ENCODE assay signal across 33 cellular contexts in the genomic region with DNA sequence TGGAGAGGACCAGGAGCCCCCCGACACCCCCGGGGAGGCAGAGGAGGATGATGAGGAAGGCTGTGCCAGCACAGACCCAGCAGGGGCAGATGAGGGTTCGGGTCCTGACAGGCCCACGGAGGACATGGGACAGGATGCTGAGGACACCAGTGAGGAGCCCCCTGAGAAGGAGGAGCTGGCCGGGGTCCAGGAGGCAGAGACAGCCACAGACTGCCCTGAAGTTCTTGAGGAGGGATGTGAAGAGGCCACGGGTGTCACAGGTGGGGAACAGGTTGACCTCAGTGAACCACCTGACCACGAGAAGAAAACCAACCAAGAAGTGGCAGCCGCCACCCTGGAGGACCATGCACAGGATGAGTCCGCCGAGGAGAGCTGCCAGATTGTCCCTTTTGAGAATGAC. TPM values are rescaled to one million over a fixed set of nuclear protein-coding genes. Genes with fewer than 3 reads are reported as not detected.
"Had no signal": no experiment of that assay in that cellular context is flagged by ENCODE, and none has a peak within 500 bp of the region (broad histone marks: within the 10 kb centered on the region; RNA-seq: fewer than 3 reads in every experiment).

No MANE protein-coding gene starts in this region.

- H3K27me3 ChIP-seq: adrenal gland, body of pancreas had no signal

- FAIRE-seq: endometrium, frontal cortex had no signal

- H3K4me3 ChIP-seq: adrenal gland, body of pancreas had no signal

- H3K36me3 ChIP-seq: adrenal gland had no signal

- H3K9me3 ChIP-seq: adrenal gland, body of pancreas had no signal

- DNase-seq: activated CD4-positive, alpha-beta memory T cell treated with anti-CD3 and anti-CD28 coated beads for 36 hours; activated CD4-positive, alpha-beta T cell treated with anti-CD3 and anti-CD28 coated beads for 36 hours; activated CD4-positive, alpha-beta T cell treated with anti-CD3 and anti-CD28 coated beads, Interleukin-2, amount 10 ng/mL, durations not matched to agents 24 days and 14 days; activated CD4-positive, CD25-positive, alpha-beta regulatory T cell; activated CD4-positive, CD25-positive, alpha-beta regulatory T cell treated with anti-CD3 and anti-CD28 coated beads, Interleukin-2, amount 50 U/mL, for 72 hours; activated CD8-positive, alpha-beta memory T cell treated with anti-CD3 and anti-CD28 coated beads, Interleukin-2, amount 10 ng/mL, durations not matched to agents 7 days and 5 days; activated CD8-positive, alpha-beta memory T cell treated with anti-CD3 and anti-CD28 coated beads, Interleukin-2, amount 50 U/mL, for 4 hours; activated CD8-positive, alpha-beta T cell treated with anti-CD3 and anti-CD28 coated beads, Interleukin-2, amount 10 ng/mL, durations not matched to agents 7 days and 5 days; activated effector memory CD4-positive, alpha-beta T cell treated with anti-CD3 and anti-CD28 coated beads, Interleukin-2, amount 50 U/mL, for 16 hours; activated naive CD4-positive, alpha-beta T cell treated with anti-CD3 and anti-CD28 coated beads for 36 hours; activated naive CD8-positive, alpha-beta T cell treated with anti-CD3 and anti-CD28 coated beads for 36 hours; activated naive CD8-positive, alpha-beta T cell treated with anti-CD3 and anti-CD28 coated beads, Interleukin-2, amount 50 U/mL, for 24 hours; activated T-cell treated with anti-CD3 and anti-CD28 coated beads, Interleukin-2, amount 50 U/mL, for 1 hour; activated T-cell treated with anti-CD3 and anti-CD28 coated beads, Interleukin-2, amount 50 U/mL, for 48 hours; adrenal gland; amygdala; aorta; body of pancreas; central memory CD4-positive, alpha-beta T cell; cerebellar nuclear complex; cortex of kidney; dermis blood vessel endothelial cell; effector CD4-positive, alpha-beta T cell; foreskin fibroblast; head of caudate nucleus; T-helper 1 cell; T-helper 17 cell; T1000 had no signal

- H3K27ac ChIP-seq: adrenal gland, body of pancreas had no signal

- ATAC-seq: activated CD4-positive, alpha-beta T cell treated with anti-CD3 and anti-CD28 coated beads for 36 hours; activated CD8-positive, alpha-beta memory T cell treated with anti-CD3 and anti-CD28 coated beads, Interleukin-2, amount 10 ng/mL, durations not matched to agents 7 days and 5 days; activated CD8-positive, alpha-beta T cell treated with anti-CD3 and anti-CD28 coated beads, Interleukin-2, amount 10 ng/mL, durations not matched to agents 7 days and 5 days; activated naive CD8-positive, alpha-beta T cell treated with anti-CD3 and anti-CD28 coated beads, Interleukin-2, amount 50 U/mL, for 24 hours; body of pancreas; esophagus mucosa; T-helper 17 cell had no signal

- H3K4me1 ChIP-seq: body of pancreas had no signal

RNA-seq across cellular contexts. Expression of a gene that starts 0.9 kb away (rescaled TPM):
- total RNA-seq: activated CD8-positive, alpha-beta memory T cell treated with anti-CD3 and anti-CD28 coated beads for 36 hours; activated CD8-positive, alpha-beta memory T cell treated with anti-CD3 and anti-CD28 coated beads, Interleukin-2, amount 10 ng/mL, durations not matched to agents 7 days and 5 days; activated naive CD4-positive, alpha-beta T cell treated with anti-CD3 and anti-CD28 coated beads for 36 hours; activated T-helper 1 cell treated with anti-CD3 and anti-CD28 coated beads, Interleukin-12 subunit alpha, Interleukin-12 subunit beta, Interleukin-2, Interleukin-4 antibody, amounts not matched to agents 30 ng/mL and 10 ng/mL and 1 ng/mL, durations not matched to agents 14 hours and 24 hours and 36 hours; T-helper 17 cell had no signal
